1 cellular context compared by ENCODE assay signal in the genomic region with DNA sequence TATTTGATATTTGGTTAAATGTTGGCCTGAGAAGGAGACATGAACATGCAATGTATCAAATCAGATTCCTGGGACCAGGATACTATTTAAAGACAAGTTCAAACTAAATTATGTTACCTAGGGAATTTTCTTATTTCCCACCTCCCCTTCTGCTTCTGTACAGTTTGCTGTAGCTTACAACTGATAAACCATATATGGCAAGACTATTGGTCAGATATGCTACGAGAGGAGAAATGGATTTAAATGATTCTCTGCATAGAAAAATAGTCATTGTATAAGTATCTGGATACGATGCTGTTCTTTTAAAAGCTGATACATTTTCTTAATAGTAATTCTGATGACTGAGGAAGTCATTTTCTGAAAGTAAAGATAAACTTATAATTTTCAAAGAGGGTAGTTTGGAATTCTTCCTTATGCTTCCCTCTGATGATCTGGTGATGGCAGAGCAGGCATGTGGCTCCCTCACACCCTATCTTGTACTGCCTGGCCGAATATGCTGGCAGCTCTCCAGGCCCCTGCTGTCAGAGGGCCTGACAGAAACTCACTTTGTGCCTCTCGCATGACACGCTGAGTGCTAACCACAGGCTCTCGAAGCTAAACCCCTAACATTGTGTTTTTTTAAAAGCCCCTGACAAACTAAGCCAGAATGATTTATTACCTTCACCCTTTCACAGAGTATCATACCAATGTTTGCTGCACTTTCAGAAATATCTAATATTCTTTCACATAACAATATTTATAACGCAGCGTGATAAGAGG.
TF ChIP-seq lines count a peak whose summit lies in the region.

No MANE protein-coding gene starts in this region.

TF ChIP-seq in HEK293, 187 proteins besides CTCF, POLR2A, EP300 and RAD21 (continued from another document):
- TF ChIP-seq, protein P1, sequence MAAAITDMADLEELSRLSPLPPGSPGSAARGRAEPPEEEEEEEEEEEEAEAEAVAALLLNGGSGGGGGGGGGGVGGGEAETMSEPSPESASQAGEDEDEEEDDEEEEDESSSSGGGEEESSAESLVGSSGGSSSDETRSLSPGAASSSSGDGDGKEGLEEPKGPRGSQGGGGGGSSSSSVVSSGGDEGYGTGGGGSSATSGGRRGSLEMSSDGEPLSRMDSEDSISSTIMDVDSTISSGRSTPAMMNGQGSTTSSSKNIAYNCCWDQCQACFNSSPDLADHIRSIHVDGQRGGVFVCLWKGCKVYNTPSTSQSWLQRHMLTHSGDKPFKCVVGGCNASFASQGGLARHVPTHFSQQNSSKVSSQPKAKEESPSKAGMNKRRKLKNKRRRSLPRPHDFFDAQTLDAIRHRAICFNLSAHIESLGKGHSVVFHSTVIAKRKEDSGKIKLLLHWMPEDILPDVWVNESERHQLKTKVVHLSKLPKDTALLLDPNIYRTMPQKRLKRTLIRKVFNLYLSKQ (tag by site-specific recombination; IDR thresholded peaks at IDR 0.05; ENCODE audit: borderline replicate concordance) = no peak
- peak; percentile 60 for TF ChIP-seq ZNF596 (tag by site-specific recombination; IDR thresholded peaks at IDR 0.05)
- no peak for TF ChIP-seq ZNF785 (tag by site-specific recombination; IDR thresholded peaks at IDR 0.05)
- TF ChIP-seq ZNF585B (tag by site-specific recombination; IDR thresholded peaks at IDR 0.05) = no peak
- no peak for TF ChIP-seq ZNF544 (tag by site-specific recombination; IDR thresholded peaks at IDR 0.05)
- no peak for TF ChIP-seq ZNF211 (tag by site-specific recombination; IDR thresholded peaks at IDR 0.05; ENCODE audit: low read depth)
- TF ChIP-seq, protein P2, sequence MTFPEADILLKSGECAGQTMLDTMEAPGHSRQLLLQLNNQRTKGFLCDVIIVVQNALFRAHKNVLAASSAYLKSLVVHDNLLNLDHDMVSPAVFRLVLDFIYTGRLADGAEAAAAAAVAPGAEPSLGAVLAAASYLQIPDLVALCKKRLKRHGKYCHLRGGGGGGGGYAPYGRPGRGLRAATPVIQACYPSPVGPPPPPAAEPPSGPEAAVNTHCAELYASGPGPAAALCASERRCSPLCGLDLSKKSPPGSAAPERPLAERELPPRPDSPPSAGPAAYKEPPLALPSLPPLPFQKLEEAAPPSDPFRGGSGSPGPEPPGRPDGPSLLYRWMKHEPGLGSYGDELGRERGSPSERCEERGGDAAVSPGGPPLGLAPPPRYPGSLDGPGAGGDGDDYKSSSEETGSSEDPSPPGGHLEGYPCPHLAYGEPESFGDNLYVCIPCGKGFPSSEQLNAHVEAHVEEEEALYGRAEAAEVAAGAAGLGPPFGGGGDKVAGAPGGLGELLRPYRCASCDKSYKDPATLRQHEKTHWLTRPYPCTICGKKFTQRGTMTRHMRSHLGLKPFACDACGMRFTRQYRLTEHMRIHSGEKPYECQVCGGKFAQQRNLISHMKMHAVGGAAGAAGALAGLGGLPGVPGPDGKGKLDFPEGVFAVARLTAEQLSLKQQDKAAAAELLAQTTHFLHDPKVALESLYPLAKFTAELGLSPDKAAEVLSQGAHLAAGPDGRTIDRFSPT (tag by site-specific recombination; IDR thresholded peaks at IDR 0.05) = no peak
- peak; percentile 56; the same call in 1 of the 2 replicates for TF ChIP-seq WT1 (tag by site-specific recombination; IDR thresholded peaks at IDR 0.05)
- TF ChIP-seq ZNF521 (tag by site-specific recombination; IDR thresholded peaks at IDR 0.05) = no peak
- TF ChIP-seq ZBTB17 (tag by site-specific recombination; IDR thresholded peaks at IDR 0.05) = peak; percentile 85
TF ChIP-seq in HEK293: peak in this region for 40.
